ENCODE assay signal across 24 cellular contexts in genomic region chr6:166853371-166854325, GRCh38.
DNase-seq lines count a peak whose midpoint lies in the region; FAIRE-seq and TF ChIP-seq lines count a peak whose summit lies in the region.
"Had no signal": no experiment of that assay in that cellular context is flagged by ENCODE, and none has a peak within 500 bp of the region (broad histone marks: within the 10 kb centered on the region; RNA-seq: fewer than 3 reads in every experiment).

No MANE protein-coding gene starts in this region.

- no peak overlapping the region for H4K5ac ChIP-seq in H1 (ENCODE audit: insufficient read length, low read depth, low read length)

- H3K23ac ChIP-seq in H1 (ENCODE audit: insufficient read length) = no peak overlapping the region
- H3K23ac ChIP-seq in neuronal stem cell (ENCODE audit: low read depth, low read length, poor library complexity) = peak overlapping the region; percentile 43

- H2BK5ac ChIP-seq in H1 (ENCODE audit: low read depth, low read length) (no peak overlapping the region), neuronal stem cell (ENCODE audit: low read length) (no peak overlapping the region)

- POLR2A ChIA-PET in H1 (lab: Charles Lee; ENCODE audit: partially characterized antibody) = interaction anchor here (1.5 kb wide), 1 partner anchor 96 kb away, joined by 3 read pairs; no protein-coding TSS in a partner anchor

- CTCF ChIA-PET in H1 (lab: Charles Lee; ENCODE audit: partially characterized antibody) = interaction anchor here (0.8 to 3.3 kb wide), 8 partner anchors 9 to 79 kb away, joined by 3 to 10 read pairs (median 3); no protein-coding TSS in a partner anchor

- H4K91ac ChIP-seq in H1 (replicated peaks; ENCODE audit: insufficient read length, low read length) (no peak overlapping the region), neuronal stem cell (ENCODE audit: low read depth, low read length, poor library complexity) (no peak overlapping the region)

- H4K20me1 ChIP-seq in H1 (replicated peaks in 1 of 2; ENCODE audit: control insufficient read depth in 1 of 2, insufficient read depth in 2 of 2, low read length in 2 of 2) = no peaks in the 10 kb centered on the region

- no peak for TF ChIP-seq POLR2A in H1 (IDR thresholded peaks at IDR 0.05; ENCODE audit: control extremely low read depth in 1 of 2, low read depth in 2 of 2, low read length in 2 of 2)

- H2BK15ac ChIP-seq in H1 (ENCODE audit: low read length) = no peak overlapping the region
- no peak overlapping the region for H2BK15ac ChIP-seq in neuronal stem cell (ENCODE audit: low read length)

- no peak overlapping the region for H3K4ac ChIP-seq in H1 (replicated peaks; ENCODE audit: insufficient read length, low read depth, low read length)
- H3K4ac ChIP-seq in neuronal stem cell (ENCODE audit: low read length) = no peak overlapping the region

- peak; percentile 52 to 59 (median 55) for TF ChIP-seq CTCF in H1 (IDR thresholded peaks at IDR 0.05; ENCODE audit: control extremely low read depth in 1 of 3, insufficient read depth in 1 of 3, low read depth in 1 of 3, low read length in 3 of 3)
- TF ChIP-seq CTCF in ascending aorta (IDR thresholded peaks at IDR 0.05) = no peak

- H3K27ac ChIP-seq in H1 (ENCODE audit: low read depth, low read length) (no peak overlapping the region), neuronal stem cell (replicated peaks; ENCODE audit: low read length) (no peak overlapping the region), ascending aorta (no peak overlapping the region)
- H3K27ac ChIP-seq: A549, C4-2B, HL-60, PC-9, SJSA1 had no signal

- no peaks in the 10 kb centered on the region for H3K4me1 ChIP-seq in H1 (replicated peaks in 1 of 4; ENCODE audit: control insufficient read depth in 3 of 4, insufficient read depth in 4 of 4, low read length in 3 of 4)
- H3K4me1 ChIP-seq in neuronal stem cell (ENCODE audit: control insufficient read depth in 2 of 2, insufficient read depth in 1 of 2, low read depth in 1 of 2, low read length in 2 of 2) = peaks cover 2 to 10% of the 10 kb centered on the region in 2 donors
- no peaks in the 10 kb centered on the region for H3K4me1 ChIP-seq in ascending aorta
- H3K4me1 ChIP-seq: A549, Caco-2, SJSA1 had no signal

- H3K27me3 ChIP-seq in H7 (ENCODE audit: control insufficient read depth, insufficient read depth, low read length) = no peaks in the 10 kb centered on the region
- H3K27me3 ChIP-seq in H1 (replicated peaks in 1 of 4; ENCODE audit: control insufficient read depth in 3 of 4, extremely low read depth in 1 of 4, insufficient read depth in 3 of 4, low read length in 3 of 4) = 0 out of 7 replicates have a peak, but pooled peaks cover 0 to 1% (median 0%) of the 10 kb centered on the region in 4 experiments
- no peaks in the 10 kb centered on the region for H3K27me3 ChIP-seq in neuronal stem cell (ENCODE audit: control insufficient read depth in 3 of 3, insufficient read depth in 3 of 3, low read depth in 1 of 3, low read length in 3 of 3)
- H3K27me3 ChIP-seq in ascending aorta = no peaks in the 10 kb centered on the region

- H4K8ac ChIP-seq in H1 (ENCODE audit: extremely low read depth, insufficient read depth, low read length) (no peak overlapping the region), neuronal stem cell (ENCODE audit: low read depth, low read length) (no peak overlapping the region)

- H2BK12ac ChIP-seq in H1 (ENCODE audit: low read depth, low read length) = no peak overlapping the region
- no peak overlapping the region for H2BK12ac ChIP-seq in neuronal stem cell (ENCODE audit: low read length)

- H3K9ac ChIP-seq in H1 (replicated peaks in 1 of 4; ENCODE audit: extremely low read depth in 1 of 4, low read depth in 3 of 4, low read length in 3 of 4) (no peak overlapping the region), neuronal stem cell (ENCODE audit: low read depth, low read length, poor library complexity) (no peak overlapping the region)

- no peaks in the 10 kb centered on the region for H3K36me3 ChIP-seq in H7 (replicated peaks; ENCODE audit: control insufficient read depth, insufficient read depth, low read length)
- H3K36me3 ChIP-seq in H1 (ENCODE audit: control insufficient read depth in 2 of 4, insufficient read depth in 4 of 4, low read length in 3 of 4) = no peaks in the 10 kb centered on the region
- peaks cover 2 to 24% of the 10 kb centered on the region in 2 donors for H3K36me3 ChIP-seq in neuronal stem cell (replicated peaks in 1 of 2; ENCODE audit: control insufficient read depth in 2 of 2, insufficient read depth in 2 of 2, low read length in 2 of 2)
- no peaks in the 10 kb centered on the region for H3K36me3 ChIP-seq in ascending aorta
- H3K36me3 ChIP-seq: SJSA1 had no signal

- peak; percentile 29 to 55; a peak in 2 of 4 replicates for TF ChIP-seq RAD21 in H1 (IDR thresholded peaks at IDR 0.05 in 1 of 2, conservative IDR thresholded peaks at IDR 0.05 in 1 of 2; ENCODE audit: low read depth in 2 of 2, low read length in 2 of 2)

- H2BK120ac ChIP-seq in H1 (replicated peaks; ENCODE audit: low read depth, low read length) (no peak overlapping the region), neuronal stem cell (ENCODE audit: low read depth, low read length) (no peak overlapping the region)

- H2BK20ac ChIP-seq in H1 (ENCODE audit: low read length) = no peak overlapping the region

- H2AFZ ChIP-seq in H1 (ENCODE audit: low read length) = no peak overlapping the region
- no peak overlapping the region for H2AFZ ChIP-seq in neuronal stem cell (ENCODE audit: low read length)
- H2AFZ ChIP-seq: PC-9 had no signal

- 87% methylated on average over 29 of the region's 29 CpGs; no CpG with 5 or more reads in 1 of the 2 experiments for WGBS in H1 (ENCODE audit: extremely low coverage in 1 of 2, insufficient coverage in 1 of 2, insufficient read length in 1 of 2, insufficient replicate concordance in 2 of 2, low coverage in 1 of 2, low lambda C conversion rate in 2 of 2, missing lambda C conversion rate in 1 of 2), 2 experiments
- no CpG with 5 or more reads among the region's 29 CpGs for WGBS in neuronal stem cell (ENCODE audit: extremely low coverage in 2 of 2, insufficient read length in 2 of 2, insufficient replicate concordance in 1 of 2), 2 donors

- H3K14ac ChIP-seq in H1 (ENCODE audit: insufficient read length) (no peak overlapping the region), neuronal stem cell (ENCODE audit: low read length) (peak overlapping the region; percentile 47)

- no peak overlapping the region for H3K18ac ChIP-seq in H1 (ENCODE audit: extremely low read depth, low read length)
- H3K18ac ChIP-seq in neuronal stem cell (ENCODE audit: low read length) = peak overlapping the region; percentile 84

- no peak for TF ChIP-seq EP300 in H1 (IDR thresholded peaks at IDR 0.05; ENCODE audit: borderline replicate concordance in 1 of 2, low read depth in 2 of 2, low read length in 2 of 2)

- H3K4me2 ChIP-seq in H1 (ENCODE audit: insufficient read depth in 1 of 2, low read depth in 2 of 2, low read length in 2 of 2) = no peak overlapping the region
- H3K4me2 ChIP-seq in neuronal stem cell (ENCODE audit: insufficient read depth, low read length, poor library complexity, severe bottlenecking) = no peak overlapping the region
- H3K4me2 ChIP-seq: A549, PC-9 had no signal

- H3K79me1 ChIP-seq in H1 (ENCODE audit: low read depth, low read length) (peaks cover 2% of the 10 kb centered on the region; the same call in 1 of the 2 replicates), neuronal stem cell (ENCODE audit: low read depth, low read length) (no peaks in the 10 kb centered on the region)

- DNase-seq in H7 (peak; percentile 74), NCI-H69 (lab: John Stamatoyannopoulos, UW) (peak; percentile 3), H1 (ENCODE audit: low read depth in 1 of 2, low spot score in 2 of 2) (peak in 1 of 2 experiments; percentile 15), neuronal stem cell (ENCODE audit: low spot score) (no peak), ascending aorta (ENCODE audit: low spot score in 2 of 2) (no peak), AML-193 (lab: John Stamatoyannopoulos, UW) (no peak), superior temporal gyrus (ENCODE audit: extremely low spot score) (no peak)
- DNase-seq: Caco-2; CD8-positive, alpha-beta T cell; EL; GF-D8; HCEC 1CT; Kasumi-1; MV-4-11; NCI-H1105; NCI-H1436 treated with DMSO at 0.1 percent for 48 hours; NCI-H187 treated with DMSO at 0.1 percent for 48 hours; NCI-H446; NCI-H524 treated with DMSO at 0.1 percent for 48 hours; PC-9 had no signal

- no peak overlapping the region for H3K56ac ChIP-seq in H1 (replicated peaks; ENCODE audit: insufficient read length, low read depth, low read length)

- H3K4me3 ChIP-seq in H7 (ENCODE audit: insufficient read depth, low read depth, low read length) (no peak overlapping the region), H1 (ENCODE audit: extremely low read depth in 1 of 4, insufficient read depth in 2 of 4, low read depth in 3 of 4, low read length in 4 of 4) (no peak overlapping the region), neuronal stem cell (ENCODE audit: low read length in 2 of 2) (no peak overlapping the region), ascending aorta (no peak overlapping the region)
- H3K4me3 ChIP-seq: A549, PC-9, SJSA1 had no signal

- H3K9me3 ChIP-seq in H1 (ENCODE audit: insufficient read depth in 2 of 2, low read depth in 1 of 2, low read length in 1 of 2) = no peaks in the 10 kb centered on the region
- H3K9me3 ChIP-seq in neuronal stem cell (replicated peaks in 1 of 2; ENCODE audit: control insufficient read depth in 2 of 2, insufficient read depth in 1 of 2, low read depth in 1 of 2, low read length in 2 of 2) = peaks cover 0 to 3% of the 10 kb centered on the region in 2 donors
- no peaks in the 10 kb centered on the region for H3K9me3 ChIP-seq in ascending aorta
- H3K9me3 ChIP-seq: A549, Caco-2, SJSA1 had no signal

- H2AK5ac ChIP-seq in H1 (ENCODE audit: low read depth, low read length) (no peak overlapping the region; the same call in 1 of the 2 replicates), neuronal stem cell (ENCODE audit: low read depth, low read length) (peak overlapping the region; percentile 53)

- intact Hi-C loops in ascending aorta (cut with DNase I) = no loop called here

- H3K79me2 ChIP-seq in H1 (ENCODE audit: control insufficient read depth in 1 of 2, insufficient read depth in 2 of 2, low read length in 2 of 2) = no peaks in the 10 kb centered on the region

- no peaks in the 10 kb centered on the region for H3K23me2 ChIP-seq in H1 (ENCODE audit: low read depth, low read length)

- FAIRE-seq in H1 (lab: Jason Lieb, UNC) = no peak
- FAIRE-seq: A549 had no signal

TF ChIP-seq in H1, 55 proteins besides CTCF, POLR2A, EP300 and RAD21 (continues in another document):
- TF ChIP-seq HDAC2 (IDR thresholded peaks at IDR 0.05; ENCODE audit: borderline replicate concordance in 1 of 2, low read depth in 2 of 2, low read length in 2 of 2) (no peak), CHD2 (IDR thresholded peaks at IDR 0.05; ENCODE audit: low read length) (no peak), POU5F1 (IDR thresholded peaks at IDR 0.05; ENCODE audit: low read depth, low read length) (no peak), JUND (IDR thresholded peaks at IDR 0.05; ENCODE audit: low read length) (no peak), RBBP5 (IDR thresholded peaks at IDR 0.05; ENCODE audit: borderline replicate concordance, low read depth, low read length) (no peak), MAX (IDR thresholded peaks at IDR 0.05) (peak; percentile 61)

Comparison
In these comparisons a context has a peak if more than half of its experiments do, and no peak if none do; other contexts are left out.
1. DNase-seq: peak in H7 (single experiment) and NCI-H69 (single experiment); none in neuronal stem cell (single experiment), ascending aorta (0 of 2), AML-193 (0 of 2) and superior temporal gyrus (single experiment).
2. CTCF ChIP-seq: peak in H1 (3 of 3); none in ascending aorta (0 of 3).